ENCODE assay signal across 17 cellular contexts in genomic region chr4:6239968-6240367, GRCh38. TPM values are rescaled to one million over a fixed set of nuclear protein-coding genes. Genes with fewer than 3 reads are reported as not detected.
A peak's percentile ranks its signal among the peaks of the same experiment; 100 is the strongest.
DNase-seq lines count a peak whose midpoint lies in the region; ATAC-seq, FAIRE-seq and TF ChIP-seq lines count a peak whose summit lies in the region.
"Had no signal": no experiment of that assay in that cellular context is flagged by ENCODE, and none has a peak within 500 bp of the region (broad histone marks: within the 10 kb centered on the region; RNA-seq: fewer than 3 reads in every experiment).

No MANE protein-coding gene starts in this region.

- no peaks in the 10 kb centered on the region for H3K4me1 Mint-ChIP-seq in activated naive CD8-positive, alpha-beta T cell treated with anti-CD3 and anti-CD28 coated beads, Interleukin-2, amount 10 ng/mL, durations not matched to agents 7 days and 5 days
- H3K4me1 Mint-ChIP-seq in activated naive CD8-positive, alpha-beta T cell treated with anti-CD3 and anti-CD28 coated beads, Interleukin-2, amount 50 U/mL, for 24 hours: no peaks in the 10 kb centered on the region
- H3K4me1 Mint-ChIP-seq in glutamatergic neuron (ENCODE audit: low read depth, unreplicated experiment): peaks cover under 1% of the 10 kb centered on the region
- H3K4me1 Mint-ChIP-seq: H9 had no signal

- POLR2A ChIA-PET in activated naive CD8-positive, alpha-beta T cell treated with anti-CD3 and anti-CD28 coated beads, Interleukin-2, amount 10 ng/mL, durations not matched to agents 7 days and 5 days (lab: Charles Lee): no interaction called here

- intact Hi-C loops in posterior vena cava (cut with DNase I): no loop called here

- TF ChIP-seq CTCF in glutamatergic neuron (IDR thresholded peaks at IDR 0.05; ENCODE audit: partially characterized antibody, unreplicated experiment): no peak
- TF ChIP-seq CTCF in D721Med (IDR thresholded peaks at IDR 0.05; ENCODE audit: insufficient read depth, missing control alignments): no peak

- no peak overlapping the region for H3K4me3 Mint-ChIP-seq in activated naive CD8-positive, alpha-beta T cell treated with anti-CD3 and anti-CD28 coated beads, Interleukin-2, amount 10 ng/mL, durations not matched to agents 7 days and 5 days
- H3K4me3 Mint-ChIP-seq in activated naive CD8-positive, alpha-beta T cell treated with anti-CD3 and anti-CD28 coated beads, Interleukin-2, amount 50 U/mL, for 24 hours: no peak overlapping the region
- no peak overlapping the region for H3K4me3 Mint-ChIP-seq in glutamatergic neuron (ENCODE audit: unreplicated experiment)
- H3K4me3 Mint-ChIP-seq: CD4-positive, alpha-beta T cell; H9 had no signal

- ATAC-seq in activated naive CD8-positive, alpha-beta T cell treated with anti-CD3 and anti-CD28 coated beads, Interleukin-2, amount 10 ng/mL, durations not matched to agents 7 days and 5 days (ENCODE audit: low read depth): no peak
- no peak for ATAC-seq in activated naive CD8-positive, alpha-beta T cell treated with anti-CD3 and anti-CD28 coated beads, Interleukin-2, amount 50 U/mL, for 24 hours
- ATAC-seq in left lobe of liver: no peak

- no peak for FAIRE-seq in D721Med (lab: Jason Lieb, UNC)
- FAIRE-seq: G401.6, GM12891 had no signal

- H3K36me3 Mint-ChIP-seq in activated naive CD8-positive, alpha-beta T cell treated with anti-CD3 and anti-CD28 coated beads, Interleukin-2, amount 10 ng/mL, durations not matched to agents 7 days and 5 days: peaks cover 3% of the 10 kb centered on the region
- H3K36me3 Mint-ChIP-seq in activated naive CD8-positive, alpha-beta T cell treated with anti-CD3 and anti-CD28 coated beads, Interleukin-2, amount 50 U/mL, for 24 hours (ENCODE audit: low read depth): peaks cover 9% of the 10 kb centered on the region
- peaks cover 10% of the 10 kb centered on the region for H3K36me3 Mint-ChIP-seq in glutamatergic neuron (ENCODE audit: unreplicated experiment)

- H3K27ac Mint-ChIP-seq in activated naive CD8-positive, alpha-beta T cell treated with anti-CD3 and anti-CD28 coated beads, Interleukin-2, amount 10 ng/mL, durations not matched to agents 7 days and 5 days: no peak overlapping the region
- no peak overlapping the region for H3K27ac Mint-ChIP-seq in activated naive CD8-positive, alpha-beta T cell treated with anti-CD3 and anti-CD28 coated beads, Interleukin-2, amount 50 U/mL, for 24 hours
- no peak overlapping the region for H3K27ac Mint-ChIP-seq in glutamatergic neuron (ENCODE audit: unreplicated experiment)
- H3K27ac Mint-ChIP-seq: CD4-positive, alpha-beta T cell; H9 had no signal

- peaks cover 4% of the 10 kb centered on the region for H3K9me3 Mint-ChIP-seq in activated naive CD8-positive, alpha-beta T cell treated with anti-CD3 and anti-CD28 coated beads, Interleukin-2, amount 10 ng/mL, durations not matched to agents 7 days and 5 days
- peaks cover 12% of the 10 kb centered on the region for H3K9me3 Mint-ChIP-seq in activated naive CD8-positive, alpha-beta T cell treated with anti-CD3 and anti-CD28 coated beads, Interleukin-2, amount 50 U/mL, for 24 hours
- peaks cover 4% of the 10 kb centered on the region for H3K9me3 Mint-ChIP-seq in glutamatergic neuron (ENCODE audit: unreplicated experiment)
- H3K9me3 Mint-ChIP-seq: CD4-positive, alpha-beta T cell had no signal

- peak; percentile 6 for DNase-seq in activated naive CD8-positive, alpha-beta T cell treated with anti-CD3 and anti-CD28 coated beads, Interleukin-2, amount 10 ng/mL, durations not matched to agents 7 days and 5 days
- no peak for DNase-seq in activated naive CD8-positive, alpha-beta T cell treated with anti-CD3 and anti-CD28 coated beads, Interleukin-2, amount 50 U/mL, for 24 hours
- DNase-seq in glutamatergic neuron (peak; percentile 9), posterior vena cava (ENCODE audit: low spot score) (peak; percentile 60), left lobe of liver (ENCODE audit: low spot score) (no peak), D721Med (ENCODE audit: insufficient read length, low spot score) (no peak), superior temporal gyrus (ENCODE audit: extremely low spot score) (no peak)
- DNase-seq: ACHN, DMS153, DMS79 treated with DMSO at 0.1 percent for 48 hours, EL, GM23248, H9 had no signal

- peaks cover 7% of the 10 kb centered on the region for H3K27me3 Mint-ChIP-seq in activated naive CD8-positive, alpha-beta T cell treated with anti-CD3 and anti-CD28 coated beads, Interleukin-2, amount 10 ng/mL, durations not matched to agents 7 days and 5 days
- peaks cover 23% of the 10 kb centered on the region for H3K27me3 Mint-ChIP-seq in activated naive CD8-positive, alpha-beta T cell treated with anti-CD3 and anti-CD28 coated beads, Interleukin-2, amount 50 U/mL, for 24 hours
- peaks cover 7% of the 10 kb centered on the region for H3K27me3 Mint-ChIP-seq in glutamatergic neuron (ENCODE audit: unreplicated experiment)

RNA-seq across cellular contexts. Expression of gene WFS1, which starts 29.7 kb away (rescaled TPM):
- 1 to 10 TPM; 2.3 to 2.4 TPM for total RNA-seq in activated naive CD8-positive, alpha-beta T cell treated with anti-CD3 and anti-CD28 coated beads, Interleukin-2, amount 10 ng/mL, durations not matched to agents 7 days and 5 days
- total RNA-seq in glutamatergic neuron (ENCODE audit: unreplicated experiment): 30.4 TPM
- total RNA-seq in posterior vena cava: 10 to 100 TPM; 48.9 to 52.6 TPM
- total RNA-seq in left lobe of liver: 14.3 TPM

RNA-seq across cellular contexts. Expression of gene JAKMIP1, which starts 39.6 kb away (rescaled TPM):
- total RNA-seq in activated naive CD8-positive, alpha-beta T cell treated with anti-CD3 and anti-CD28 coated beads, Interleukin-2, amount 10 ng/mL, durations not matched to agents 7 days and 5 days: 1 to 10 TPM; 5.3 to 5.9 TPM
- total RNA-seq in glutamatergic neuron (ENCODE audit: unreplicated experiment) (2.4 TPM), posterior vena cava (under 1 TPM; 0.14 TPM), left lobe of liver (not detected)
- total RNA-seq: GM23248, HT1080 had no signal

Comparison
In these comparisons a context has a peak if more than half of its experiments do, and no peak if none do; other contexts are left out.
1. DNase-seq: peak in activated naive CD8-positive, alpha-beta T cell treated with anti-CD3 and anti-CD28 coated beads, Interleukin-2, amount 10 ng/mL, durations not matched to agents 7 days and 5 days (single experiment), glutamatergic neuron (single experiment) and posterior vena cava (single experiment); none in activated naive CD8-positive, alpha-beta T cell treated with anti-CD3 and anti-CD28 coated beads, Interleukin-2, amount 50 U/mL, for 24 hours (single experiment), left lobe of liver (single experiment), D721Med (single experiment) and superior temporal gyrus (single experiment).